Comparison of ENCODE assay signal across 21 cellular contexts in the genomic region with DNA sequence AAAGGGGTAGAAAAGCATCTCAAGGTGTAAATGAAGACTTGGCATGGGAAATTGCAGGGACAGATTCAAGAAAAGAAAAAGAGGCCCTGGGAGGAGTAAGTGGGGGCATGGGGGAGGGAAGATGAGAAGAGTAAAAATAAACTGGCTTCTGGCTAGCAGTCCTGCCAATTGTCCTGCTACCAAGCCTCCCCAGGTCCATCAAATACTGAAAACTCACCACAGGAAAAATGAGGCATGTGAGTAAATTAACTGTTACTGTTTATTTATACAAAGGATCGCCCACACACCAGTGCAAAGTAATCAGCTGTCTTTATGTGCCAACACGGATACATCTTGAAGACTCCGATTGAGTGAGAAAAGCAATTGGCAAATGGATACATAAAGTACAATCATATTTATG.
"Had no signal": no experiment of that assay in that cellular context is flagged by ENCODE, and none has a peak within 500 bp of the region (broad histone marks: within the 10 kb centered on the region; RNA-seq: fewer than 3 reads in every experiment).

No MANE protein-coding gene starts in this region.

- H3K27ac ChIP-seq: breast epithelium, SK-N-MC, WERI-Rb-1 had no signal

- H3K9me3 ChIP-seq: breast epithelium had no signal

- ATAC-seq: activated CD4-positive, alpha-beta T cell treated with anti-CD3 and anti-CD28 coated beads for 36 hours; activated CD8-positive, alpha-beta T cell treated with anti-CD3 and anti-CD28 coated beads, Interleukin-2, amount 10 ng/mL, durations not matched to agents 7 days and 5 days; Right ventricle myocardium inferior; T-cell had no signal

- DNase-seq: activated CD4-positive, alpha-beta T cell treated with anti-CD3 and anti-CD28 coated beads for 36 hours; activated CD4-positive, alpha-beta T cell treated with anti-CD3 and anti-CD28 coated beads, Interleukin-2, amount 50 U/mL, for 4 hours; activated CD8-positive, alpha-beta memory T cell treated with anti-CD3 and anti-CD28 coated beads, Interleukin-2, amount 50 U/mL, for 48 hours; activated CD8-positive, alpha-beta T cell treated with anti-CD3 and anti-CD28 coated beads, Interleukin-2, amount 10 ng/mL, durations not matched to agents 7 days and 5 days; activated naive CD4-positive, alpha-beta T cell; activated T-cell treated with anti-CD3 and anti-CD28 coated beads, Interleukin-2, amount 50 U/mL, for 1 hour; NCI-H1048; NCI-H146; NCI-H1930; NCI-H2107; NCI-H2171 treated with DMSO at 0.1 percent for 48 hours; NCI-H345; NCI-H510A; NCI-H526 treated with DMSO at 0.1 percent for 48 hours; NCI-H82; RPMI8226; T-cell; WERI-Rb-1 had no signal

- H3K27me3 ChIP-seq: breast epithelium had no signal

- H3K4me1 ChIP-seq: breast epithelium had no signal

- H3K36me3 ChIP-seq: breast epithelium, WERI-Rb-1 had no signal

- H3K4me3 ChIP-seq: breast epithelium, SK-N-MC had no signal
